8 cellular contexts compared by ENCODE assay signal in genomic region chr14:95533391-95533821, GRCh38. TPM values are rescaled to one million over a fixed set of nuclear protein-coding genes. Genes with fewer than 3 reads are reported as not detected.
A peak's percentile ranks its signal among the peaks of the same experiment; 100 is the strongest.
DNase-seq lines count a peak whose midpoint lies in the region; ATAC-seq and TF ChIP-seq lines count a peak whose summit lies in the region.

No MANE protein-coding gene starts in this region.

- no peak overlapping the region for H4K91ac ChIP-seq in mesenchymal stem cell (ENCODE audit: low read length)

- H4K8ac ChIP-seq in mesenchymal stem cell (ENCODE audit: low read length): peak overlapping the region; percentile 66

- H3K9ac ChIP-seq in mesenchymal stem cell (ENCODE audit: low read length): peak overlapping the region; percentile 94

- H2AK5ac ChIP-seq in mesenchymal stem cell (ENCODE audit: low read length, severe bottlenecking): no peak overlapping the region

- WGBS in body of pancreas, 2 donors: 2 to 5% methylated on average over 10 of the region's 10 CpGs
- WGBS in mesenchymal stem cell: 6% methylated on average over 9 of the region's 10 CpGs

- H3K9me3 ChIP-seq in body of pancreas: no peaks in the 10 kb centered on the region
- no peaks in the 10 kb centered on the region for H3K9me3 ChIP-seq in mesenchymal stem cell (ENCODE audit: control insufficient read depth, low read length)

- no peak overlapping the region for H3K14ac ChIP-seq in mesenchymal stem cell (ENCODE audit: low read length in 2 of 2)

- H3K27ac ChIP-seq in body of pancreas (peak overlapping the region in 3 of 4 donors; percentile 66 to 87 (median 85)), mesenchymal stem cell (ENCODE audit: low read length, poor library complexity, severe bottlenecking) (no peak overlapping the region)

- peak overlapping the region in 1 of 2 experiments; percentile 71 for H3K4ac ChIP-seq in mesenchymal stem cell (ENCODE audit: low read depth in 1 of 2, low read length in 2 of 2)

- H3K18ac ChIP-seq in mesenchymal stem cell (ENCODE audit: low read depth in 1 of 2, low read length in 2 of 2): peak overlapping the region; percentile 25 to 28

- TF ChIP-seq CTCF in body of pancreas (IDR thresholded peaks at IDR 0.05): no peak
- TF ChIP-seq CTCF in GM10266 (IDR thresholded peaks at IDR 0.05; ENCODE audit: control insufficient read depth, insufficient read depth, low read depth, missing control alignments): no peak

- no peak overlapping the region for H2BK15ac ChIP-seq in mesenchymal stem cell (ENCODE audit: low read depth, poor library complexity, severe bottlenecking)

- H3K4me3 ChIP-seq in body of pancreas (peak overlapping the region; percentile 72 to 80), mesenchymal stem cell (ENCODE audit: insufficient read depth in 1 of 2, low read depth in 1 of 2, low read length in 2 of 2) (peak overlapping the region; percentile 87 to 92)

- no peaks in the 10 kb centered on the region for H3K36me3 ChIP-seq in body of pancreas (replicated peaks in 1 of 2; ENCODE audit: insufficient read depth in 1 of 2, low read depth in 2 of 2)
- H3K36me3 ChIP-seq in mesenchymal stem cell (ENCODE audit: control insufficient read depth in 1 of 2, insufficient read depth in 2 of 2, low read depth in 1 of 2, low read length in 2 of 2): peaks cover 2 to 5% of the 10 kb centered on the region in 2 experiments

- H3K27me3 ChIP-seq in body of pancreas: no peaks in the 10 kb centered on the region
- H3K27me3 ChIP-seq in mesenchymal stem cell (ENCODE audit: control insufficient read depth in 1 of 2, insufficient read depth in 1 of 2, low read length in 2 of 2): no peaks in the 10 kb centered on the region

- H3K4me1 ChIP-seq in body of pancreas: peaks cover 60% of the 10 kb centered on the region
- peaks cover 15% of the 10 kb centered on the region for H3K4me1 ChIP-seq in mesenchymal stem cell (ENCODE audit: control insufficient read depth, insufficient read depth, low read depth, low read length)

- H2BK120ac ChIP-seq in mesenchymal stem cell (ENCODE audit: low read depth, low read length): no peak overlapping the region

- H3K79me1 ChIP-seq in mesenchymal stem cell (replicated peaks; ENCODE audit: low read length, poor library complexity, severe bottlenecking): peaks cover 6% of the 10 kb centered on the region

- peak overlapping the region in 1 of 2 experiments; percentile 51 for H3K23ac ChIP-seq in mesenchymal stem cell (ENCODE audit: low read length in 2 of 2)

- TF ChIP-seq POLR2A in body of pancreas (IDR thresholded peaks at IDR 0.05): no peak

- H2AFZ ChIP-seq in mesenchymal stem cell (ENCODE audit: low read depth, low read length): no peak overlapping the region

- DNase-seq in stimulated activated CD4-positive, alpha-beta T cell treated with anti-CD3 and anti-CD28 coated beads, Interleukin-4, amount 100 ng/mL, for 24 hours: peak; percentile 32
- no peak for DNase-seq in stimulated activated CD4-positive, alpha-beta T cell treated with anti-CD3 and anti-CD28 coated beads, Interleukin-12 subunit alpha, Interleukin-12 subunit beta, amount 100 ng/mL, for 4 hours
- DNase-seq in NCI-H774 (lab: John Stamatoyannopoulos, UW): peak; percentile 67
- DNase-seq in body of pancreas: peak in 1 of 4 donors; percentile 23
- peak; percentile 86 for DNase-seq in mesenchymal stem cell
- no peak for DNase-seq in NCI-H2029 (lab: John Stamatoyannopoulos, UW)
- no peak for DNase-seq in stimulated activated naive CD4-positive, alpha-beta T cell (lab: John Stamatoyannopoulos, UW)
- no peak for DNase-seq in GM10266 (ENCODE audit: extremely low spot score)

- no peak overlapping the region for H2BK5ac ChIP-seq in mesenchymal stem cell (ENCODE audit: low read depth, low read length, poor library complexity, severe bottlenecking)

- H3K4me2 ChIP-seq in mesenchymal stem cell (ENCODE audit: low read length, poor library complexity, severe bottlenecking): peak overlapping the region; percentile 97

- no peak for ATAC-seq in body of pancreas

- H2BK12ac ChIP-seq in mesenchymal stem cell (ENCODE audit: low read length in 2 of 2): peak overlapping the region in 1 of 2 experiments; percentile 17

- intact Hi-C loops in body of pancreas (cut with DNase I): no loop called here

RNA-seq across cellular contexts. Expression of gene GLRX5, which starts 1.4 kb away (rescaled TPM):
- 10 to 100 TPM; 21.5 to 49.1 TPM for total RNA-seq in body of pancreas
- polyA plus RNA-seq in mesenchymal stem cell (2013, experiment 1 of 2): 52.4 TPM
- polyA plus RNA-seq in mesenchymal stem cell (2013, experiment 2 of 2): 54.4 TPM

RNA-seq across cellular contexts. Expression of gene SYNE3, which starts 17.0 kb away (rescaled TPM):
- 1 to 10 TPM; 7.0 to 7.3 TPM for total RNA-seq in body of pancreas
- 4.1 TPM for polyA plus RNA-seq in mesenchymal stem cell (2013, experiment 1 of 2)
- 3.9 TPM for polyA plus RNA-seq in mesenchymal stem cell (2013, experiment 2 of 2)

Comparison
In these comparisons a context has a peak if more than half of its experiments do, and no peak if none do; other contexts are left out.
1. DNase-seq: peak in stimulated activated CD4-positive, alpha-beta T cell treated with anti-CD3 and anti-CD28 coated beads, Interleukin-4, amount 100 ng/mL, for 24 hours (single experiment), NCI-H774 (single experiment) and mesenchymal stem cell (single experiment); none in stimulated activated CD4-positive, alpha-beta T cell treated with anti-CD3 and anti-CD28 coated beads, Interleukin-12 subunit alpha, Interleukin-12 subunit beta, amount 100 ng/mL, for 4 hours (single experiment), NCI-H2029 (single experiment), stimulated activated naive CD4-positive, alpha-beta T cell (0 of 6) and GM10266 (single experiment).